In the genomic region with DNA sequence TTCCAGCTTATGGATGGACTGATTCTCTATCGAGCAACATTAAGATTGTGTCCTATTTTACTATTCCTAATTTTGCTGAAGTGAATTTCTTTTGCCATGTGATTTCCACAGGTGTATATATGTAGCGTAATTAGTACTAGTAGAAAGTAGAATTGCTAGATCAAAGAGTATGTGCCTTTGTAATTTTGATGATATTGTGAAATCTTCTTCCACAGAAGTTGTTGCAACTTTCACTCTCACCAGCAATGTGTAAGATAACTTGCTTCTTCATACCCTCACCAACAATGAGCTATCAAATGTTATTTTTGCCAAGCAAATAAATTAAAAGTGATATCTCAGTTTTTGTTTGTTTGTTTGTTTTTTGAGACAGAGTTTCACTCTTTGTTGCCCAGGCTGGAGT, we compare ENCODE assay signal across 32 cellular contexts.
"Had no signal": no experiment of that assay in that cellular context is flagged by ENCODE, and none has a peak within 500 bp of the region (broad histone marks: within the 10 kb centered on the region; RNA-seq: fewer than 3 reads in every experiment).

No MANE protein-coding gene starts in this region.

- H2AFZ ChIP-seq: hepatocyte had no signal

- H3K9me3 ChIP-seq: adrenal gland, body of pancreas, esophagus muscularis mucosa, gastrocnemius medialis had no signal

- H3K36me3 ChIP-seq: adrenal gland, esophagus muscularis mucosa, gastrocnemius medialis, heart right ventricle had no signal

- H3K27me3 ChIP-seq: body of pancreas, esophagus muscularis mucosa, foreskin keratinocyte, gastrocnemius medialis, heart right ventricle, hepatocyte had no signal

- H3K4me1 ChIP-seq: foreskin keratinocyte had no signal

- H3K27ac ChIP-seq: adrenal gland, body of pancreas, esophagus muscularis mucosa, foreskin keratinocyte, gastrocnemius medialis, heart right ventricle, hepatocyte had no signal

- DNase-seq: activated CD4-positive, alpha-beta memory T cell treated with anti-CD3 and anti-CD28 coated beads for 36 hours; activated CD4-positive, alpha-beta T cell treated with anti-CD3 and anti-CD28 coated beads for 36 hours; activated CD4-positive, alpha-beta T cell treated with anti-CD3 and anti-CD28 coated beads, Interleukin-2, amount 10 ng/mL, durations not matched to agents 24 days and 14 days; activated CD4-positive, CD25-positive, alpha-beta regulatory T cell; activated CD4-positive, CD25-positive, alpha-beta regulatory T cell treated with anti-CD3 and anti-CD28 coated beads, Interleukin-2, amount 50 U/mL, for 72 hours; activated CD8-positive, alpha-beta memory T cell treated with anti-CD3 and anti-CD28 coated beads, Interleukin-2, amount 10 ng/mL, durations not matched to agents 7 days and 5 days; activated CD8-positive, alpha-beta memory T cell treated with anti-CD3 and anti-CD28 coated beads, Interleukin-2, amount 50 U/mL, for 4 hours; activated CD8-positive, alpha-beta T cell treated with anti-CD3 and anti-CD28 coated beads, Interleukin-2, amount 10 ng/mL, durations not matched to agents 7 days and 5 days; activated effector memory CD4-positive, alpha-beta T cell treated with anti-CD3 and anti-CD28 coated beads, Interleukin-2, amount 50 U/mL, for 16 hours; activated naive CD4-positive, alpha-beta T cell treated with anti-CD3 and anti-CD28 coated beads for 36 hours; activated naive CD8-positive, alpha-beta T cell treated with anti-CD3 and anti-CD28 coated beads for 36 hours; activated naive CD8-positive, alpha-beta T cell treated with anti-CD3 and anti-CD28 coated beads, Interleukin-2, amount 50 U/mL, for 24 hours; activated T-cell treated with anti-CD3 and anti-CD28 coated beads, Interleukin-2, amount 50 U/mL, for 1 hour; activated T-cell treated with anti-CD3 and anti-CD28 coated beads, Interleukin-2, amount 50 U/mL, for 48 hours; adrenal gland; amygdala; aorta; body of pancreas; caudate nucleus; cortex of kidney; dermis blood vessel endothelial cell; effector CD4-positive, alpha-beta T cell; effector memory CD8-positive, alpha-beta T cell; erythroblast; foreskin keratinocyte; gastrocnemius medialis; glutamatergic neuron; heart right ventricle; T1000 had no signal

- ATAC-seq: activated CD4-positive, alpha-beta T cell treated with anti-CD3 and anti-CD28 coated beads for 36 hours; activated CD8-positive, alpha-beta memory T cell treated with anti-CD3 and anti-CD28 coated beads, Interleukin-2, amount 10 ng/mL, durations not matched to agents 7 days and 5 days; activated CD8-positive, alpha-beta T cell treated with anti-CD3 and anti-CD28 coated beads, Interleukin-2, amount 10 ng/mL, durations not matched to agents 7 days and 5 days; activated naive CD8-positive, alpha-beta T cell treated with anti-CD3 and anti-CD28 coated beads, Interleukin-2, amount 50 U/mL, for 24 hours; body of pancreas; effector memory CD8-positive, alpha-beta T cell; foreskin keratinocyte; gastrocnemius medialis; heart right ventricle had no signal

- H3K4me3 ChIP-seq: adrenal gland, body of pancreas, esophagus muscularis mucosa, gastrocnemius medialis, heart right ventricle, hepatocyte had no signal

- FAIRE-seq: colon had no signal

- H3K4me2 ChIP-seq: hepatocyte had no signal
